In the genomic region with DNA sequence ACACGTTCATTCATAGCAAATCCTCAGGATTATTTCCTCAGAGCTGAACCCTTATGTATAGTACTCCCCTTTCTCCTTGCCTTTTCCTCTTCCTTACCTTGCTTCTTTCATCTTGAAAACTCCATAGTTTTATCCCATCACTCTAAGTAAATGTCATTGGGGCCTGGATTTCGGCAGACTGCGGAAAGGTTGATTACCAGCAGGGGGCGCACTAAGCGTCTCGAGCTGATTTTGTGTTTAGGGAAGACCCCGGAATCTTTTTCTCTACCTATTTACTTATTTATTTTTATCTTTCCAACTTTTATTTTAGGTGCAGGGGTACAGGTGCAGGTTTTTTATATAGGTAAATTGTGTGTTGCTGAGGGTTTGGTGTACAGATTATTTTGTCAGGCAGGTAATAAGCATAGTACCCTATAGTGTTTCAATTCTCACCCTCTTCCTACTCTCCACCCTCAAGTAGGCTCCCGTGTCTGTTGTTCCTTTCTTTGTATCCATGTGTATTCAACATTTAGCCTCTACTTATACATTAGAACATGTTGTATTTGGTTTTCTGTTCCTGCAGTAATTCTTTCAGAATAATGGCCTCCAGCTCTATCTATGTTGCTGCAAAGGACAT, we compare ENCODE assay signal across 8 cellular contexts. TPM values are rescaled to one million over a fixed set of nuclear protein-coding genes. Genes with fewer than 3 reads are reported as not detected.
DNase-seq lines count a peak whose midpoint lies in the region; ATAC-seq and TF ChIP-seq lines count a peak whose summit lies in the region.

No MANE protein-coding gene starts in this region.

- H3K9me2 ChIP-seq in OCI-LY7 (ENCODE audit: insufficient read depth, low read length): no peaks in the 10 kb centered on the region

- WGBS in testis, 2 donors: 32 to 34% methylated on average over 8 of the region's 8 CpGs

- POLR2A ChIA-PET in OCI-LY7 (lab: Charles Lee): no interaction called here

- no peaks in the 10 kb centered on the region for H3K9me3 ChIP-seq in OCI-LY7 (ENCODE audit: low read length)
- H3K9me3 ChIP-seq in testis: no peaks in the 10 kb centered on the region

- ATAC-seq in left colon: peak; percentile 26
- ATAC-seq in HG03175 (IDR thresholded peaks at IDR 0.05; ENCODE audit: unreplicated experiment): no peak

- no peaks in the 10 kb centered on the region for H4K20me1 ChIP-seq in OCI-LY7 (ENCODE audit: insufficient read depth, low read length)

- H3K36me3 ChIP-seq in OCI-LY7 (ENCODE audit: insufficient read depth, low read length): no peaks in the 10 kb centered on the region
- H3K36me3 ChIP-seq in testis (ENCODE audit: low read depth, missing control alignments): no peaks in the 10 kb centered on the region

- H3K4me1 ChIP-seq in OCI-LY7 (ENCODE audit: insufficient read depth, low read length, poor library complexity, severe bottlenecking) (no peaks in the 10 kb centered on the region), testis (no peaks in the 10 kb centered on the region)

- peak; percentile 16 for DNase-seq in A172 (ENCODE audit: low spot score)
- DNase-seq in GM12864 (ENCODE audit: low read depth): no peak
- peak; percentile 33 for DNase-seq in OCI-LY7 (ENCODE audit: low spot score)
- DNase-seq in astrocyte of the spinal cord (ENCODE audit: low read depth, low spot score): peak; percentile 31
- DNase-seq in left colon: peak in 1 of 2 donors; percentile 62
- peak; percentile 70 for DNase-seq in testis
- DNase-seq in GF-D8 (lab: John Stamatoyannopoulos, UW): no peak

- no peaks in the 10 kb centered on the region for H3K27me3 ChIP-seq in testis

- intact Hi-C loops in OCI-LY7 (cut with micrococcal nuclease; ENCODE audit: unreplicated experiment): loop anchor here (5.0 to 10.0 kb wide), 2 partner anchors 93 to 941 kb away; no protein-coding TSS in a partner anchor
- intact Hi-C loops in left colon (cut with DNase I, micrococcal nuclease): loop anchor here in 1 of 2 donors (5.0 kb wide), 1 partner anchor 83 kb away; the partner anchor contains the start of gene C1orf115
- intact Hi-C loops in testis (cut with DNase I; ENCODE audit: low total_unique reads): loop anchor here (10.0 kb wide), 1 partner anchor 81 kb away; the partner anchor contains the start of gene C1orf115

- TF ChIP-seq POLR2A in testis (IDR thresholded peaks at IDR 0.05): no peak

- H3K4me2 ChIP-seq in OCI-LY7 (ENCODE audit: low read length): no peak overlapping the region

- CTCF ChIA-PET in OCI-LY7 (lab: Charles Lee; ENCODE audit: unreplicated experiment): no interaction called here

- no peaks in the 10 kb centered on the region for H3K79me2 ChIP-seq in OCI-LY7 (ENCODE audit: insufficient read depth, low read depth, low read length)

- peak; percentile 76 for TF ChIP-seq CTCF in GM12864 (IDR thresholded peaks at IDR 0.05; ENCODE audit: low read depth, low read length, missing control alignments)
- TF ChIP-seq CTCF in OCI-LY7 (conservative IDR thresholded peaks at IDR 0.05; ENCODE audit: low read length): peak; percentile 94
- peak; percentile 89 for TF ChIP-seq CTCF in astrocyte of the spinal cord (IDR thresholded peaks at IDR 0.05; ENCODE audit: low read depth, low read length)
- TF ChIP-seq CTCF in testis (IDR thresholded peaks at IDR 0.05): peak; percentile 59 to 89 (median 67)

- BruUV-seq in OCI-LY7 (replicated peaks; lab: Mats Ljungman, UMichigan): no TSS peak

- H3K27ac ChIP-seq in OCI-LY7 (ENCODE audit: low read depth, low read length, poor library complexity, severe bottlenecking) (no peak overlapping the region), testis (no peak overlapping the region)

- H2AFZ ChIP-seq in OCI-LY7 (ENCODE audit: low read length): no peak overlapping the region

- in situ Hi-C loops in astrocyte of the spinal cord (cut with HindIII; ENCODE audit: low sequenced_read_pairs): no loop called here

- H3K4me3 ChIP-seq in GM12864 (ENCODE audit: low read depth, low read length) (no peak overlapping the region), OCI-LY7 (ENCODE audit: low read depth, low read length, poor library complexity, severe bottlenecking) (no peak overlapping the region), astrocyte of the spinal cord (ENCODE audit: low read depth, low read length) (no peak overlapping the region), testis (no peak overlapping the region)

RNA-seq across cellular contexts. Expression of gene MTARC1, which starts 11.4 kb away (rescaled TPM):
- total RNA-seq in A172 (2014; rRNA removed; shearing (Covaris generic)): not detected in 2 replicates
- not detected in 2 replicates for total RNA-seq in OCI-LY7 (2014; rRNA removed; shearing (Covaris generic))
- total RNA-seq in OCI-LY7 (2022) (not detected in 2 replicates), left colon (10 to 100 TPM; 27.3 to 35.2 TPM), testis (1 to 10 TPM in 1 of 2 donors, under 1 TPM in 1; 0.93 to 1.1 TPM)
- polyA plus RNA-seq in testis (ENCODE audit: insufficient read depth, low read depth, low replicate concordance): 2.3 TPM

RNA-seq across cellular contexts. Expression of gene MTARC2, which starts 27.2 kb away (rescaled TPM):
- 0.55 and 0.89 TPM in 2 replicates for total RNA-seq in A172 (2014; rRNA removed; shearing (Covaris generic))
- total RNA-seq in OCI-LY7 (2014; rRNA removed; shearing (Covaris generic)): not detected in 2 replicates
- total RNA-seq in OCI-LY7 (2022) (not detected in 2 replicates), left colon (10 to 100 TPM; 36.2 to 40.0 TPM), testis (10 to 100 TPM; 56.7 to 58.7 TPM)
- 28.5 TPM for polyA plus RNA-seq in testis (ENCODE audit: insufficient read depth, low read depth, low replicate concordance)

Comparison
In these comparisons a context has a peak if more than half of its experiments do, and no peak if none do; other contexts are left out.
1. DNase-seq: peak in A172 (single experiment), OCI-LY7 (single experiment), astrocyte of the spinal cord (single experiment) and testis (single experiment); none in GM12864 (single experiment) and GF-D8 (single experiment).
2. RNA of gene MTARC1, which starts 11.4 kb away (total RNA-seq): 27.3 to 35.2 TPM in left colon; 0.93 to 1.1 TPM in testis, not detected in A172 and not detected in OCI-LY7; every median in the first group is over 10 times any median in the second.
3. RNA of gene MTARC2, which starts 27.2 kb away (total RNA-seq): 56.7 to 58.7 TPM in testis and 36.2 to 40.0 TPM in left colon; 0.55 to 0.89 TPM in A172 and not detected in OCI-LY7; every median in the first group is over 10 times any median in the second.
4. Peak in every context shown above with its lines, with median percentiles within 50 percentile points of each other: CTCF ChIP-seq.